Comparison of ENCODE assay signal across 10 cellular contexts in genomic region chr4:25310066-25310824, GRCh38. TPM values are rescaled to one million over a fixed set of nuclear protein-coding genes. Genes with fewer than 3 reads are reported as not detected.
DNase-seq lines count a peak whose midpoint lies in the region; ATAC-seq and TF ChIP-seq lines count a peak whose summit lies in the region.
"Had no signal": no experiment of that assay in that cellular context is flagged by ENCODE, and none has a peak within 500 bp of the region (broad histone marks: within the 10 kb centered on the region; RNA-seq: fewer than 3 reads in every experiment).

No MANE protein-coding gene starts in this region.

- H4K20me1 ChIP-seq in fibroblast of lung (ENCODE audit: control insufficient read depth, extremely low read depth, insufficient read depth, low read length): no peaks in the 10 kb centered on the region

- peaks cover 7% of the 10 kb centered on the region for H3K4me1 ChIP-seq in fibroblast of lung (ENCODE audit: control insufficient read depth, extremely low read depth, insufficient read depth, low read length)

- H3K27me3 ChIP-seq in fibroblast of lung (ENCODE audit: control insufficient read depth, insufficient read depth, low read length): no peaks in the 10 kb centered on the region

- no peak for DNase-seq in fibroblast of lung (ENCODE audit: low read depth in 2 of 2)
- no peak for DNase-seq in activated CD4-positive, alpha-beta T cell treated with anti-CD3 and anti-CD28 coated beads, Interleukin-2, amount 10 ng/mL, durations not matched to agents 24 days and 14 days
- DNase-seq in NCI-H2171 treated with DMSO at 0.1 percent for 48 hours (lab: John Stamatoyannopoulos, UW): no peak
- DNase-seq in stimulated activated CD4-positive, alpha-beta T cell treated with anti-CD3 and anti-CD28 coated beads, Interleukin-4, amount 100 ng/mL, for 1 hour: no peak
- no peak for DNase-seq in WTC11 (ENCODE audit: low spot score)
- DNase-seq: psoas muscle; stimulated activated naive CD8-positive, alpha-beta T cell treated with anti-CD3 and anti-CD28 coated beads, Interleukin-15, amount 100 ng/mL, for 72 hours had no signal

- H3K79me2 ChIP-seq in fibroblast of lung (ENCODE audit: control insufficient read depth, insufficient read depth, low read length): peaks cover 3% of the 10 kb centered on the region

- no peak for TF ChIP-seq CTCF in fibroblast of lung (conservative IDR thresholded peaks at IDR 0.05 in 1 of 2, IDR thresholded peaks at IDR 0.05 in 1 of 2; ENCODE audit: low read depth in 1 of 2, low read length in 2 of 2)
- TF ChIP-seq CTCF in WTC11 (IDR thresholded peaks at IDR 0.05): no peak

- no peaks in the 10 kb centered on the region for H3K36me3 ChIP-seq in fibroblast of lung (ENCODE audit: control insufficient read depth, insufficient read depth, low read length)

- H3K9me3 ChIP-seq in fibroblast of lung (ENCODE audit: control insufficient read depth, insufficient read depth, low read depth, low read length): no peaks in the 10 kb centered on the region
- H3K9me3 ChIP-seq: psoas muscle had no signal

- H3K4me2 ChIP-seq in fibroblast of lung (ENCODE audit: extremely low read depth, insufficient read depth, low read length): no peak overlapping the region

- POLR2A ChIA-PET in WTC11 (lab: Charles Lee): no interaction called here

- CTCF ChIA-PET in WTC11 (lab: Charles Lee): interaction anchor here (0.6 kb wide), 1 partner anchor 58 kb away, joined by 3 read pairs; no protein-coding TSS in a partner anchor

- no peaks in the 10 kb centered on the region for H3K27me3 Mint-ChIP-seq in activated CD4-positive, alpha-beta T cell treated with anti-CD3 and anti-CD28 coated beads, Interleukin-2, amount 10 ng/mL, durations not matched to agents 24 days and 14 days
- H3K27me3 Mint-ChIP-seq in WTC11 (ENCODE audit: low read depth): no peaks in the 10 kb centered on the region

- H3K4me1 Mint-ChIP-seq in activated CD4-positive, alpha-beta T cell treated with anti-CD3 and anti-CD28 coated beads, Interleukin-2, amount 10 ng/mL, durations not matched to agents 24 days and 14 days: peaks cover 8% of the 10 kb centered on the region
- peaks cover 11% of the 10 kb centered on the region; the same call in 1 of the 2 replicates for H3K4me1 Mint-ChIP-seq in WTC11

- H3K27ac Mint-ChIP-seq in activated CD4-positive, alpha-beta T cell treated with anti-CD3 and anti-CD28 coated beads, Interleukin-2, amount 10 ng/mL, durations not matched to agents 24 days and 14 days: no peak overlapping the region
- no peak overlapping the region for H3K27ac Mint-ChIP-seq in WTC11
- H3K27ac Mint-ChIP-seq: stimulated activated naive CD8-positive, alpha-beta T cell treated with anti-CD3 and anti-CD28 coated beads, Interleukin-15, amount 100 ng/mL, for 72 hours had no signal

- peaks cover 3% of the 10 kb centered on the region for H3K36me3 Mint-ChIP-seq in activated CD4-positive, alpha-beta T cell treated with anti-CD3 and anti-CD28 coated beads, Interleukin-2, amount 10 ng/mL, durations not matched to agents 24 days and 14 days (ENCODE audit: low read depth)
- peaks cover 6% of the 10 kb centered on the region for H3K36me3 Mint-ChIP-seq in WTC11

- no peaks in the 10 kb centered on the region for H3K9me3 Mint-ChIP-seq in activated CD4-positive, alpha-beta T cell treated with anti-CD3 and anti-CD28 coated beads, Interleukin-2, amount 10 ng/mL, durations not matched to agents 24 days and 14 days
- no peaks in the 10 kb centered on the region; the same call in none of the 2 replicates for H3K9me3 Mint-ChIP-seq in WTC11
- H3K9me3 Mint-ChIP-seq: stimulated activated naive CD8-positive, alpha-beta T cell treated with anti-CD3 and anti-CD28 coated beads, Interleukin-15, amount 100 ng/mL, for 72 hours had no signal

- H3K9ac ChIP-seq in fibroblast of lung (ENCODE audit: insufficient read depth, low read length): no peak overlapping the region

- intact Hi-C loops in activated CD4-positive, alpha-beta T cell treated with anti-CD3 and anti-CD28 coated beads, Interleukin-2, amount 10 ng/mL, durations not matched to agents 24 days and 14 days (cut with micrococcal nuclease): no loop called here

- H3K4me3 Mint-ChIP-seq in activated CD4-positive, alpha-beta T cell treated with anti-CD3 and anti-CD28 coated beads, Interleukin-2, amount 10 ng/mL, durations not matched to agents 24 days and 14 days: no peak overlapping the region
- H3K4me3 Mint-ChIP-seq in WTC11: no peak overlapping the region
- H3K4me3 Mint-ChIP-seq: stimulated activated naive CD8-positive, alpha-beta T cell treated with anti-CD3 and anti-CD28 coated beads, Interleukin-15, amount 100 ng/mL, for 72 hours had no signal

- ATAC-seq in GM18508 (IDR thresholded peaks at IDR 0.05; ENCODE audit: insufficient read depth, unreplicated experiment): peak; percentile 41
- peak; percentile 62 for ATAC-seq in GM21786 (IDR thresholded peaks at IDR 0.05; ENCODE audit: unreplicated experiment)
- peak; percentile 33 for ATAC-seq in HG03565 (IDR thresholded peaks at IDR 0.05; ENCODE audit: unreplicated experiment)
- no peak for ATAC-seq in WTC11
- ATAC-seq: psoas muscle; stimulated activated naive CD8-positive, alpha-beta T cell treated with anti-CD3 and anti-CD28 coated beads, Interleukin-15, amount 100 ng/mL, for 72 hours had no signal

- H3K4me3 ChIP-seq in fibroblast of lung (replicated peaks in 1 of 4; ENCODE audit: control extremely low read depth in 1 of 4, insufficient read depth in 1 of 4, low read depth in 3 of 4, low read length in 4 of 4): no peak overlapping the region
- H3K4me3 ChIP-seq: psoas muscle had no signal

- H3K27ac ChIP-seq in fibroblast of lung (ENCODE audit: insufficient read depth, low read length): no peak overlapping the region
- H3K27ac ChIP-seq: psoas muscle had no signal

- peak overlapping the region; percentile 41 for H2AFZ ChIP-seq in fibroblast of lung (ENCODE audit: low read length)

TF ChIP-seq in WTC11, 78 proteins besides CTCF, POLR2A, EP300 and RAD21 (continues in another document):
- no peak for TF ChIP-seq PRDM15 (CRISPR knock-in tag; IDR thresholded peaks at IDR 0.05)
- TF ChIP-seq ZNF532 (CRISPR knock-in tag; IDR thresholded peaks at IDR 0.05; ENCODE audit: borderline replicate concordance): no peak
- no peak for TF ChIP-seq ELF4 (CRISPR knock-in tag; IDR thresholded peaks at IDR 0.05; ENCODE audit: low read depth)

RNA-seq across cellular contexts. Expression of gene ZCCHC4, which starts 2.3 kb away (rescaled TPM):
- total RNA-seq in fibroblast of lung: 13.6 and 15.5 TPM in 2 replicates
- polyA plus RNA-seq in fibroblast of lung: 9.0 and 15.6 TPM in 2 replicates
- polyA plus RNA-seq in fibroblast of lung (2012): 4.9 and 7.2 TPM in 2 replicates
- 1.5 and 5.4 TPM in 2 replicates for polyA minus RNA-seq in fibroblast of lung (ENCODE audit: low replicate concordance)
- 15.5 and 15.6 TPM in 2 replicates for total RNA-seq in activated CD4-positive, alpha-beta T cell treated with anti-CD3 and anti-CD28 coated beads, Interleukin-2, amount 10 ng/mL, durations not matched to agents 24 days and 14 days
- total RNA-seq in WTC11 (2021): 12.4 to 13.6 TPM (median 13.3 TPM) in 3 replicates
